ENCODE assay signal across 8 cellular contexts in the genomic region with DNA sequence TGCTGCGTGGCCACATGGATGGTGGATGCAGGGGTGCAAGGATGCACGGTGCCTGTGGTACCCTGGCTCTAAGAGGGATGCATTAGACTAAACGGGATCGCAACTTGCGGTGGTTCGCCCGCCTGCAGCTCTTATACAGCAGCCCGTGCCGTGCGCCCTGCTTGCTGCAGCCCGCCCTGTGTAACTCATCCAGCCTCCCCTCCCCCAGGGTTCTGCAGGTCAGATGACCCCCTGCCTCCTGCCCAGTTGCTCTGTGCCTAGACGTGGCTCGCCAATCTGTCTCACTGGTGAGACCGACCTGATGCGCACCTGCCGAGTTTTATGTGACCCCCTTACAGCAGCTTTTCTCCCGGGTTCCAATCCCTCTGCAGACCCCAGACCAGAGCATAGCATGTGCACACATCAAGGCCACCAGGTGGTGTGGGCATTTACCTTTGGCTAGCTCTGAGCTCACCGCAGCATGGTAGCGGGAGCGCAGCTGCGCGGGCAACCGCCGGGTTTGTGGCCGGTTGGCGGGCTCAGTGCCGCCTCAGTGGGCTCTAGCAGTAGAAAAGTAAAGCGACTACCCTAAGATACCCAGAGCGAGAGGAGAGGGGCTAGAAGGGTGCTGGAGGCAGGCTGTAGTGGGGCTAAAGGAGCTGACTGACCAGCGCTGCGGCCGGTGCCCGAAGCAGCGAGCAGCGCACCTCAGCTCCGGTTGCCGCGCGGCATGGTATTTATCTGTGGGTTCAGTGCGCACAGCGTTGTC. TPM values are rescaled to one million over a fixed set of nuclear protein-coding genes. Genes with fewer than 3 reads are reported as not detected.
DNase-seq lines count a peak whose midpoint lies in the region; ATAC-seq and TF ChIP-seq lines count a peak whose summit lies in the region.

No MANE protein-coding gene starts in this region.

- POLR2A ChIA-PET in AG04449 (lab: Yijun Ruan, JAX) = interaction anchor here (0.5 to 1.0 kb wide), 2 partner anchors 199 to 336 kb away, joined by 3 read pairs; partner anchors contain the start of gene APCDD1L

- CTCF ChIA-PET in AG04449 (lab: Yijun Ruan, JAX) = interaction anchor here (0.6 to 3.6 kb wide), 10 partner anchors 9 to 614 kb away, joined by 3 to 14 read pairs (median 4); no protein-coding TSS in a partner anchor
- CTCF ChIA-PET in mammary epithelial cell (lab: Charles Lee; ENCODE audit: low non-redundant PET) = no interaction called here

- peak overlapping the region; percentile 71 for H3K4me2 ChIP-seq in mammary epithelial cell (ENCODE audit: insufficient read depth, low read depth, low read length)

- intact Hi-C loops in mammary epithelial cell (cut with micrococcal nuclease) = loop anchor here (5.0 kb wide), 2 partner anchors 199 to 369 kb away; partner anchors contain the start of gene STX16

- dilution Hi-C loops in mammary epithelial cell (cut with HindIII; ENCODE audit: low sequenced_read_pairs) = loop anchor here (25.0 kb wide), 1 partner anchor 361 kb away; no protein-coding TSS in a partner anchor

- ATAC-seq in HG03135 (IDR thresholded peaks at IDR 0.05; ENCODE audit: unreplicated experiment) (peak; percentile 18), GM19397 (IDR thresholded peaks at IDR 0.05; ENCODE audit: unreplicated experiment) (no peak)

- TF ChIP-seq CTCF in AG04449 (IDR thresholded peaks at IDR 0.05; ENCODE audit: insufficient read depth, low read length, missing control alignments) (no peak), mammary epithelial cell (conservative IDR thresholded peaks at IDR 0.05 in 1 of 2, IDR thresholded peaks at IDR 0.05 in 1 of 2; ENCODE audit: extremely low read depth in 1 of 2, insufficient read depth in 1 of 2, low read depth in 1 of 2, low read length in 2 of 2) (no peak)

- H3K79me2 ChIP-seq in mammary epithelial cell (ENCODE audit: insufficient read depth, low read length) = no peaks in the 10 kb centered on the region

- H3K9me3 ChIP-seq in mammary epithelial cell (replicated peaks; ENCODE audit: insufficient read depth, low read length) = no peaks in the 10 kb centered on the region
- H3K9me3 ChIP-seq in mucosa of rectum (ENCODE audit: control insufficient read depth in 2 of 2, low read length in 2 of 2) = no peaks in the 10 kb centered on the region

- H3K27me3 ChIP-seq in mammary epithelial cell (ENCODE audit: insufficient read depth, low read length) = peaks cover 23% of the 10 kb centered on the region
- H3K27me3 ChIP-seq in mucosa of rectum (ENCODE audit: control insufficient read depth in 2 of 2, insufficient read depth in 2 of 2, low read length in 2 of 2) = peaks cover 12 to 25% of the 10 kb centered on the region in 2 donors

- H3K27ac ChIP-seq in mammary epithelial cell (ENCODE audit: insufficient read depth, low read depth, low read length) (no peak overlapping the region), mucosa of rectum (ENCODE audit: low read depth in 2 of 2, low read length in 2 of 2) (no peak overlapping the region)

- peaks cover 16% of the 10 kb centered on the region for H3K4me1 ChIP-seq in mammary epithelial cell (ENCODE audit: insufficient read depth, low read length)
- H3K4me1 ChIP-seq in mucosa of rectum (ENCODE audit: control insufficient read depth in 2 of 2, insufficient read depth in 2 of 2, low read length in 2 of 2) = peaks cover 0 to 6% of the 10 kb centered on the region in 2 donors

- no peak overlapping the region for H3K9ac ChIP-seq in mammary epithelial cell (ENCODE audit: insufficient read depth, low read length)
- H3K9ac ChIP-seq in mucosa of rectum (ENCODE audit: low read depth in 1 of 2, low read length in 2 of 2) = no peak overlapping the region

- in situ Hi-C loops in mammary epithelial cell (cut with MboI; ENCODE audit: low sequenced_read_pairs in 2 of 2) = loop anchor here (25.0 kb wide), 2 partner anchors 611 to 614 kb away; partner anchors contain the start of gene ANKRD60 (in 1 of the 2)

- H2AFZ ChIP-seq in mammary epithelial cell (ENCODE audit: low read depth, low read length) = peak overlapping the region; percentile 77

- BruUV-seq in mammary epithelial cell (replicated peaks; lab: Mats Ljungman, UMichigan) = no TSS peak

- H3K4me3 ChIP-seq in AG04449 (ENCODE audit: low read depth, low read length) (peak overlapping the region; percentile 73), mammary epithelial cell (replicated peaks in 1 of 3; ENCODE audit: insufficient read depth in 1 of 3, low read depth in 2 of 3, low read length in 3 of 3) (peak overlapping the region in 2 of 3 experiments; percentile 62 to 64), mucosa of rectum (ENCODE audit: low read length in 2 of 2) (peak overlapping the region; percentile 29 to 52)

- H3K36me3 ChIP-seq in mammary epithelial cell (ENCODE audit: insufficient read depth, low read length) = no peaks in the 10 kb centered on the region
- no peaks in the 10 kb centered on the region for H3K36me3 ChIP-seq in mucosa of rectum (ENCODE audit: control insufficient read depth in 2 of 2, insufficient read depth in 2 of 2, low read length in 2 of 2)

- no peaks in the 10 kb centered on the region for H4K20me1 ChIP-seq in mammary epithelial cell (ENCODE audit: insufficient read depth, low read length)

- no peak for DNase-seq in AG04449 (ENCODE audit: low read depth, low spot score)
- DNase-seq in mammary epithelial cell = no peak
- no peak for DNase-seq in DMS53 (lab: John Stamatoyannopoulos, UW)
- no peak for DNase-seq in HK-2 (ENCODE audit: unreplicated experiment)
- no peak for DNase-seq in NCI-H2107 treated with DMSO at 0.1 percent for 48 hours (lab: John Stamatoyannopoulos, UW; ENCODE audit: unreplicated experiment)

- WGBS in mammary epithelial cell (ENCODE audit: low coverage, missing lambda C conversion rate) = 49% methylated on average over 30 of the region's 41 CpGs

RNA-seq across cellular contexts. Expression of gene GNAS-AS1, which starts 0.7 kb away (rescaled TPM):
- under 1 TPM; 0.33 to 0.73 TPM for total RNA-seq in mammary epithelial cell
- polyA plus RNA-seq in mammary epithelial cell = 0.27 TPM
- not detected for polyA minus RNA-seq in mammary epithelial cell

RNA-seq across cellular contexts. Expression of gene GNAS, which starts 1.1 kb away (rescaled TPM):
- 100 to 1,000 TPM; 289 to 682 TPM for total RNA-seq in mammary epithelial cell
- polyA plus RNA-seq in mammary epithelial cell = 1,072 TPM
- 1,722 TPM for polyA minus RNA-seq in mammary epithelial cell
